Comparison of ENCODE assay signal across 1 cellular context in genomic region chr1:225426395-225427248, GRCh38.
TF ChIP-seq lines count a peak whose summit lies in the region.

No MANE protein-coding gene starts in this region.

TF ChIP-seq in GM23338, 12 proteins besides CTCF, POLR2A, EP300 and RAD21 (continued from another document):
- no peak for TF ChIP-seq ZNF462 (CRISPR knock-in tag; IDR thresholded peaks at IDR 0.05)
